In the genomic region with DNA sequence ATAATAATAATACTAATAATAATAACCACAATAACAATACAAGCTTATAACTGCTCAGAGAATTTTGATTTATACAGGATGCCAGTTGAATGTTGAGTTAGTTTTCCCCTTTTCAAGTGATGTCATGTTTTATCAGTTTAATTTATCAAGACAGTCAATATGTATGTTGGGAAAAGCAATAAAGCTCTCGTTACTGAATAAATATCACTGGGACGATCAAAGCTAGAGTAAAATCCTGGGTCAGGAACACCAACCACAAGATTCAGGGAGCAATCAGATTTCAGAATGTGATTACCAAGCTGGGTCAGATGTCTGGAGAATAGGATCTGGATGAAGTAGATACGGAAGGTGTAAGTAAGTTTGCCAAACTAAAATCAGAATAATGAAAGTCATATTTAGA, we compare ENCODE assay signal across 21 cellular contexts.
"Had no signal": no experiment of that assay in that cellular context is flagged by ENCODE, and none has a peak within 500 bp of the region (broad histone marks: within the 10 kb centered on the region; RNA-seq: fewer than 3 reads in every experiment).

No MANE protein-coding gene starts in this region.

- H3K36me3 ChIP-seq: esophagus squamous epithelium, gastrocnemius medialis, neural progenitor cell, transverse colon had no signal

- H3K9me3 ChIP-seq: esophagus squamous epithelium, gastrocnemius medialis, transverse colon had no signal

- H3K4me1 ChIP-seq: esophagus squamous epithelium, gastrocnemius medialis, transverse colon had no signal

- DNase-seq: activated B cell treated with CpG ODN at 0.5 μM for 24 hours; activated CD4-positive, alpha-beta T cell treated with anti-CD3 and anti-CD28 coated beads for 36 hours; activated CD4-positive, alpha-beta T cell treated with anti-CD3 and anti-CD28 coated beads, Interleukin-2, amount 50 U/mL, for 4 hours; activated CD8-positive, alpha-beta memory T cell treated with anti-CD3 and anti-CD28 coated beads, Interleukin-2, amount 50 U/mL, for 48 hours; activated naive CD4-positive, alpha-beta T cell treated with Interleukin-2 at 50 U/mL for 16 hours; activated naive CD8-positive, alpha-beta T cell treated with anti-CD3 and anti-CD28 coated beads for 36 hours; activated T-cell treated with anti-CD3 and anti-CD28 coated beads, Interleukin-2, amount 50 U/mL, for 48 hours; central memory CD4-positive, alpha-beta T cell; dermis blood vessel endothelial cell; effector memory CD8-positive, alpha-beta T cell; esophagus squamous epithelium; gastrocnemius medialis; left cardiac atrium; naive thymus-derived CD8-positive, alpha-beta T cell; retina; stimulated activated CD4-positive, alpha-beta T cell treated with anti-CD3 and anti-CD28 coated beads, Interleukin-2, amount 100 ng/mL, for 48 hours; stimulated activated CD8-positive, alpha-beta memory T cell treated with anti-CD3 and anti-CD28 coated beads, Interleukin-4, amount 100 ng/mL, for 48 hours; stimulated activated naive B cell treated with anti-CD40 and anti-IgM and Interleukin-4, amounts not matched to agents 10 μg/mL and 1 μg/mL and 100 μg/mL, for 72 hours; transverse colon had no signal

- H3K27ac ChIP-seq: esophagus squamous epithelium, gastrocnemius medialis, neural progenitor cell, transverse colon had no signal

- H3K27ac Mint-ChIP-seq: activated B cell treated with CpG ODN at 0.5 μM for 24 hours; activated CD4-positive, alpha-beta T cell treated with anti-CD3 and anti-CD28 coated beads for 36 hours; activated naive CD8-positive, alpha-beta T cell treated with anti-CD3 and anti-CD28 coated beads for 36 hours; effector memory CD8-positive, alpha-beta T cell; naive thymus-derived CD8-positive, alpha-beta T cell; neural progenitor cell; stimulated activated naive B cell treated with anti-CD40 and anti-IgM and Interleukin-4, amounts not matched to agents 10 μg/mL and 1 μg/mL and 100 μg/mL, for 72 hours had no signal

- H3K4me3 ChIP-seq: esophagus squamous epithelium, gastrocnemius medialis, lung, neural progenitor cell, transverse colon had no signal

- H3K9me3 Mint-ChIP-seq: activated B cell treated with CpG ODN at 0.5 μM for 24 hours, neural progenitor cell had no signal

- H3K36me3 Mint-ChIP-seq: activated naive CD8-positive, alpha-beta T cell treated with anti-CD3 and anti-CD28 coated beads for 36 hours; naive thymus-derived CD8-positive, alpha-beta T cell; neural progenitor cell; stimulated activated naive B cell treated with anti-CD40 and anti-IgM and Interleukin-4, amounts not matched to agents 10 μg/mL and 1 μg/mL and 100 μg/mL, for 72 hours had no signal

- H3K4me1 Mint-ChIP-seq: activated B cell treated with CpG ODN at 0.5 μM for 24 hours; activated CD4-positive, alpha-beta T cell treated with anti-CD3 and anti-CD28 coated beads for 36 hours; activated naive CD8-positive, alpha-beta T cell treated with anti-CD3 and anti-CD28 coated beads for 36 hours; naive thymus-derived CD8-positive, alpha-beta T cell; neural progenitor cell; stimulated activated naive B cell treated with anti-CD40 and anti-IgM and Interleukin-4, amounts not matched to agents 10 μg/mL and 1 μg/mL and 100 μg/mL, for 72 hours had no signal

- H3K27me3 Mint-ChIP-seq: activated B cell treated with CpG ODN at 0.5 μM for 24 hours; activated CD4-positive, alpha-beta T cell treated with anti-CD3 and anti-CD28 coated beads for 36 hours; activated naive CD8-positive, alpha-beta T cell treated with anti-CD3 and anti-CD28 coated beads for 36 hours; effector memory CD8-positive, alpha-beta T cell; naive thymus-derived CD8-positive, alpha-beta T cell; stimulated activated naive B cell treated with anti-CD40 and anti-IgM and Interleukin-4, amounts not matched to agents 10 μg/mL and 1 μg/mL and 100 μg/mL, for 72 hours had no signal

- ATAC-seq: activated CD4-positive, alpha-beta T cell treated with anti-CD3 and anti-CD28 coated beads for 36 hours; effector memory CD8-positive, alpha-beta T cell; gastrocnemius medialis; left cardiac atrium; naive thymus-derived CD8-positive, alpha-beta T cell; stimulated activated naive B cell treated with anti-CD40 and anti-IgM and Interleukin-4, amounts not matched to agents 10 μg/mL and 1 μg/mL and 100 μg/mL, for 72 hours had no signal

- H3K4me3 Mint-ChIP-seq: activated B cell treated with CpG ODN at 0.5 μM for 24 hours; activated CD4-positive, alpha-beta T cell treated with anti-CD3 and anti-CD28 coated beads for 36 hours; activated naive CD8-positive, alpha-beta T cell treated with anti-CD3 and anti-CD28 coated beads for 36 hours; effector memory CD8-positive, alpha-beta T cell; naive thymus-derived CD8-positive, alpha-beta T cell; neural progenitor cell; stimulated activated naive B cell treated with anti-CD40 and anti-IgM and Interleukin-4, amounts not matched to agents 10 μg/mL and 1 μg/mL and 100 μg/mL, for 72 hours had no signal

- H3K27me3 ChIP-seq: esophagus squamous epithelium, gastrocnemius medialis, neural progenitor cell, transverse colon had no signal
